Comparison of ENCODE assay signal across 17 cellular contexts in genomic region chr1:30334767-30335166, GRCh38.
DNase-seq lines count a peak whose midpoint lies in the region; ATAC-seq and TF ChIP-seq lines count a peak whose summit lies in the region.
"Had no signal": no experiment of that assay in that cellular context is flagged by ENCODE, and none has a peak within 500 bp of the region (broad histone marks: within the 10 kb centered on the region; RNA-seq: fewer than 3 reads in every experiment).

No MANE protein-coding gene starts in this region.

- no peak overlapping the region for H3K9ac ChIP-seq in IMR-90 (ENCODE audit: low read depth, low read length)
- H3K9ac ChIP-seq: GM23248 had no signal

- no peak overlapping the region for H4K5ac ChIP-seq in IMR-90 (ENCODE audit: low read depth, low read length)

- H4K8ac ChIP-seq in IMR-90 (ENCODE audit: low read depth in 2 of 2, low read length in 2 of 2) = no peak overlapping the region

- ATAC-seq in IMR-90 (ENCODE audit: low read depth) (no peak), sciatic nerve (no peak), GM21576 (IDR thresholded peaks at IDR 0.05; ENCODE audit: unreplicated experiment) (no peak)
- ATAC-seq: A549 had no signal

- TF ChIP-seq POLR2A in IMR-90 (IDR thresholded peaks at IDR 0.05; ENCODE audit: low read depth, low read length) = no peak

- BruUV-seq in IMR-90 (replicated peaks; lab: Mats Ljungman, UMichigan) = no TSS peak

- no peak overlapping the region for H3K56ac ChIP-seq in IMR-90 (ENCODE audit: extremely low read depth, insufficient read depth, low read length)

- no peak for TF ChIP-seq CTCF in IMR-90 (conservative IDR thresholded peaks at IDR 0.05; ENCODE audit: low read depth, low read length)

- dilution Hi-C loops in IMR-90 (cut with HindIII; ENCODE audit: low sequenced_read_pairs, unreplicated experiment) = no loop called here

- H4K91ac ChIP-seq in IMR-90 (ENCODE audit: insufficient read depth, low read depth, low read length) = no peak overlapping the region

- no peaks in the 10 kb centered on the region for H3K27me3 ChIP-seq in IMR-90 (ENCODE audit: control insufficient read depth, insufficient read depth, low read length)

- H2BK120ac ChIP-seq in IMR-90 (ENCODE audit: low read depth, low read length) = no peak overlapping the region

- peak; percentile 30 for DNase-seq in activated CD8-positive, alpha-beta memory T cell treated with anti-CD3 and anti-CD28 coated beads, Interleukin-2, amount 50 U/mL, for 48 hours
- no peak for DNase-seq in activated CD8-positive, alpha-beta memory T cell treated with anti-CD3 and anti-CD28 coated beads, Interleukin-2, amount 50 U/mL, for 4 hours
- DNase-seq in IMR-90 (no peak), mesenteric fat pad (ENCODE audit: low spot score) (peak; percentile 79), sciatic nerve (ENCODE audit: low spot score) (peak; percentile 10), HT-29 (ENCODE audit: low spot score) (no peak)
- DNase-seq in stimulated activated CD4-positive, alpha-beta T cell treated with anti-CD3 and anti-CD28 coated beads, Interleukin-4, amount 100 ng/mL, for 1 hour = no peak
- DNase-seq: AML-193; Caco-2; CD4-positive, alpha-beta T cell; GM23248 had no signal

- no peak overlapping the region for H2BK5ac ChIP-seq in IMR-90 (ENCODE audit: low read depth, low read length, poor library complexity, severe bottlenecking)

- POLR2A ChIA-PET in IMR-90 (lab: Charles Lee; ENCODE audit: unreplicated experiment) = no interaction called here

- no peak overlapping the region for H3K14ac ChIP-seq in IMR-90 (replicated peaks; ENCODE audit: low read depth, low read length)

- no peaks in the 10 kb centered on the region for H3K79me1 ChIP-seq in IMR-90 (ENCODE audit: low read depth in 1 of 2, low read length in 2 of 2)

- in situ Hi-C loops in IMR-90 (cut with MboI; ENCODE audit: low sequenced_read_pairs) = no loop called here

- intact Hi-C loops in IMR-90 (cut with micrococcal nuclease) = no loop called here
- intact Hi-C loops in sciatic nerve (cut with DNase I) = no loop called here

- H3K4me2 ChIP-seq in IMR-90 (ENCODE audit: low read depth, low read length) = no peak overlapping the region
- H3K4me2 ChIP-seq: A549 had no signal

- CTCF ChIA-PET in IMR-90 (lab: Yijun Ruan, JAX) = no interaction called here

- no peak overlapping the region for H3K18ac ChIP-seq in IMR-90 (ENCODE audit: low read depth, low read length)

- H4K20me1 ChIP-seq in IMR-90 (ENCODE audit: insufficient read depth, low read length) = no peaks in the 10 kb centered on the region

- H3K9me1 ChIP-seq in IMR-90 (ENCODE audit: insufficient read depth, low read length) = no peaks in the 10 kb centered on the region

- no peak overlapping the region for H3K27ac ChIP-seq in IMR-90 (ENCODE audit: insufficient read depth, low read length)
- H3K27ac ChIP-seq: 22Rv1, A549, C4-2B, GM23248, HL-60 had no signal

- no peaks in the 10 kb centered on the region for H3K4me1 ChIP-seq in IMR-90 (ENCODE audit: control insufficient read depth, insufficient read depth, low read length)
- H3K4me1 ChIP-seq: A549, Caco-2, HAP-1 had no signal

- H2BK15ac ChIP-seq in IMR-90 (ENCODE audit: low read depth, low read length) = no peak overlapping the region

- H2BK20ac ChIP-seq in IMR-90 (ENCODE audit: low read depth, low read length) = no peak overlapping the region

- peak overlapping the region; percentile 49 for H2AFZ ChIP-seq in IMR-90 (replicated peaks; ENCODE audit: low read length, poor library complexity)
- H2AFZ ChIP-seq: GM23248 had no signal

- no peak overlapping the region for H3K23ac ChIP-seq in IMR-90 (ENCODE audit: low read depth, low read length)

- no CpG with 5 or more reads among the region's 2 CpGs for WGBS in IMR-90 (ENCODE audit: extremely low coverage in 2 of 2, insufficient read length in 1 of 2), 2 experiments

- H3K36me3 ChIP-seq in IMR-90 (ENCODE audit: control insufficient read depth, insufficient read depth, low read length) = no peaks in the 10 kb centered on the region
- H3K36me3 ChIP-seq: HAP-1 had no signal

- 0 out of 2 replicates have a peak, but pooled peaks cover 2% of the 10 kb centered on the region for H3K9me3 ChIP-seq in IMR-90 (ENCODE audit: control insufficient read depth, insufficient read depth, low read length)
- H3K9me3 ChIP-seq: A549, Caco-2, HAP-1 had no signal

- no peak overlapping the region for H3K4me3 ChIP-seq in IMR-90 (ENCODE audit: insufficient read depth, low read depth, low read length)
- H3K4me3 ChIP-seq: A549, GM23248, HAP-1 had no signal

- H3K4ac ChIP-seq in IMR-90 (ENCODE audit: low read depth, low read length) = no peak overlapping the region

- no peak overlapping the region for H2AK5ac ChIP-seq in IMR-90 (ENCODE audit: low read depth, low read length)

- TF ChIP-seq RAD21 in IMR-90 (IDR thresholded peaks at IDR 0.05; ENCODE audit: low read length) = no peak

- H2AK9ac ChIP-seq in IMR-90 (replicated peaks; ENCODE audit: low read depth, low read length, poor library complexity) = no peak overlapping the region

TF ChIP-seq in IMR-90, 13 proteins besides CTCF, POLR2A, EP300 and RAD21:
- no peak for TF ChIP-seq FOS (IDR thresholded peaks at IDR 0.05; ENCODE audit: low read depth, low read length)
- no peak for TF ChIP-seq MXI1 (IDR thresholded peaks at IDR 0.05; ENCODE audit: borderline replicate concordance, low read depth, low read length)
- TF ChIP-seq NFE2L2 (IDR thresholded peaks at IDR 0.05; ENCODE audit: low read depth, low read length) = no peak
- TF ChIP-seq CEBPB (IDR thresholded peaks at IDR 0.05; ENCODE audit: low read depth, low read length) = no peak
- TF ChIP-seq MAFK (IDR thresholded peaks at IDR 0.05; ENCODE audit: low read depth, low read length) = no peak
- no peak for TF ChIP-seq BHLHE40 (IDR thresholded peaks at IDR 0.05; ENCODE audit: low read depth, low read length)
- no peak for TF ChIP-seq RFX5 (IDR thresholded peaks at IDR 0.05; ENCODE audit: low read depth, low read length)
- no peak for TF ChIP-seq CHD1 (IDR thresholded peaks at IDR 0.05; ENCODE audit: low read depth, low read length)
- TF ChIP-seq RCOR1 (IDR thresholded peaks at IDR 0.05; ENCODE audit: insufficient replicate concordance, low read length) = no peak
- no peak for TF ChIP-seq MAZ (IDR thresholded peaks at IDR 0.05; ENCODE audit: borderline replicate concordance, low read depth, low read length)
- TF ChIP-seq ELK1 (IDR thresholded peaks at IDR 0.05; ENCODE audit: borderline replicate concordance, low read depth, low read length) = no peak
- TF ChIP-seq SMC3 (IDR thresholded peaks at IDR 0.05; ENCODE audit: low read depth, low read length) = no peak
- TF ChIP-seq, protein P1, sequence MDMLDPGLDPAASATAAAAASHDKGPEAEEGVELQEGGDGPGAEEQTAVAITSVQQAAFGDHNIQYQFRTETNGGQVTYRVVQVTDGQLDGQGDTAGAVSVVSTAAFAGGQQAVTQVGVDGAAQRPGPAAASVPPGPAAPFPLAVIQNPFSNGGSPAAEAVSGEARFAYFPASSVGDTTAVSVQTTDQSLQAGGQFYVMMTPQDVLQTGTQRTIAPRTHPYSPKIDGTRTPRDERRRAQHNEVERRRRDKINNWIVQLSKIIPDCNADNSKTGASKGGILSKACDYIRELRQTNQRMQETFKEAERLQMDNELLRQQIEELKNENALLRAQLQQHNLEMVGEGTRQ (IDR thresholded peaks at IDR 0.05; ENCODE audit: low read depth, low read length) = no peak

Comparison
In these comparisons a context has a peak if more than half of its experiments do, and no peak if none do; other contexts are left out.
1. DNase-seq: peak in activated CD8-positive, alpha-beta memory T cell treated with anti-CD3 and anti-CD28 coated beads, Interleukin-2, amount 50 U/mL, for 48 hours (single experiment), mesenteric fat pad (single experiment) and sciatic nerve (single experiment); none in activated CD8-positive, alpha-beta memory T cell treated with anti-CD3 and anti-CD28 coated beads, Interleukin-2, amount 50 U/mL, for 4 hours (single experiment), IMR-90 (single experiment), stimulated activated CD4-positive, alpha-beta T cell treated with anti-CD3 and anti-CD28 coated beads, Interleukin-4, amount 100 ng/mL, for 1 hour (single experiment) and HT-29 (single experiment).